Comparison of ENCODE assay signal across 1 cellular context in the genomic region with DNA sequence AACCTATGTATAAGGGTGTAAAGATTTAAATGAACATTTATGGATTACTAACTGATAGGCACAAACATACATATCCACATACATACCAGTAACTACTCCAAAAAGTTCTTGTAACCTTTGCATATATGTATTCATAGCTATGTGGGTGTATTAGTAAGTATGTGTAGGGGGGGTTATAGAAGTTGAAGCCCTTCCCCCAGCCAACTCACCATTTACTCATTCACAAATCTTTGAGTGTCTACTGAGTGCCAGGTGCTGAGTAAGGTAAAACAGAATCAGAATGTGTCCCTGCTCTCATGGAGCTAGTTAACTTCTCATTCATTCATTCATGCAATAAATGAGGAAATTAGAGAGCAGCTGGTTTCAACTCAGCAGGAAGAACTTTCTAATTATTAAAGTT.
TF ChIP-seq lines count a peak whose summit lies in the region.

No MANE protein-coding gene starts in this region.

TF ChIP-seq in SK-N-SH, 30 proteins besides CTCF, POLR2A, EP300 and RAD21 (continued from another document):
- TF ChIP-seq, protein P1, sequence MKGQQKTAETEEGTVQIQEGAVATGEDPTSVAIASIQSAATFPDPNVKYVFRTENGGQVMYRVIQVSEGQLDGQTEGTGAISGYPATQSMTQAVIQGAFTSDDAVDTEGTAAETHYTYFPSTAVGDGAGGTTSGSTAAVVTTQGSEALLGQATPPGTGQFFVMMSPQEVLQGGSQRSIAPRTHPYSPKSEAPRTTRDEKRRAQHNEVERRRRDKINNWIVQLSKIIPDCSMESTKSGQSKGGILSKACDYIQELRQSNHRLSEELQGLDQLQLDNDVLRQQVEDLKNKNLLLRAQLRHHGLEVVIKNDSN (IDR thresholded peaks at IDR 0.05; ENCODE audit: borderline replicate concordance, low read depth): no peak
- TF ChIP-seq NFIC (IDR thresholded peaks at IDR 0.05; ENCODE audit: borderline replicate concordance): no peak
